In genomic region chr3:195908439-195909293, GRCh38 we compare ENCODE assay signal across 8 cellular contexts. TPM values are rescaled to one million over a fixed set of nuclear protein-coding genes. Genes with fewer than 3 reads are reported as not detected.
A peak's percentile ranks its signal among the peaks of the same experiment; 100 is the strongest.
DNase-seq lines count a peak whose midpoint lies in the region; ATAC-seq and TF ChIP-seq lines count a peak whose summit lies in the region.

Gene TNK2, minus strand, starts transcription at chr3:195908551. Its CDS starts 19,963 bp downstream, at chr3:195888588.

- H3K9me3 ChIP-seq in Panc1 (ENCODE audit: control insufficient read depth, insufficient read depth, low read depth, low read length), result no peaks in the 10 kb centered on the region

- no peak for TF ChIP-seq CTCF in Panc1 (IDR thresholded peaks at IDR 0.05)

- peaks cover 55% of the 10 kb centered on the region for H3K4me1 ChIP-seq in Panc1 (ENCODE audit: control insufficient read depth, insufficient read depth, low read length)

- peaks cover 51% of the 10 kb centered on the region for H3K4me1 Mint-ChIP-seq in activated naive CD8-positive, alpha-beta T cell treated with anti-CD3 and anti-CD28 coated beads, Interleukin-2, amount 50 U/mL, for 24 hours

- in situ Hi-C loops in Panc1 (cut with HindIII; ENCODE audit: low pct_unique_long_range_greater_than_20kb, low sequenced_read_pairs), result no loop called here

- H3K36me3 Mint-ChIP-seq in activated naive CD8-positive, alpha-beta T cell treated with anti-CD3 and anti-CD28 coated beads, Interleukin-2, amount 50 U/mL, for 24 hours (ENCODE audit: low read depth), result peaks cover 2% of the 10 kb centered on the region

- no peaks in the 10 kb centered on the region for H3K9me3 Mint-ChIP-seq in activated naive CD8-positive, alpha-beta T cell treated with anti-CD3 and anti-CD28 coated beads, Interleukin-2, amount 50 U/mL, for 24 hours

- H3K27ac ChIP-seq in Panc1 (ENCODE audit: low read length), result peak within 1 kb of the TSS; percentile 71

- ATAC-seq in GM18502 (IDR thresholded peaks at IDR 0.05; ENCODE audit: poor library complexity, unreplicated experiment), result peak; percentile 12
- ATAC-seq in HG02759 (IDR thresholded peaks at IDR 0.05; ENCODE audit: unreplicated experiment), result peak; percentile 18
- ATAC-seq in Panc1, result peak; percentile 40
- peak; percentile 1 for ATAC-seq in activated naive CD8-positive, alpha-beta T cell treated with anti-CD3 and anti-CD28 coated beads, Interleukin-2, amount 50 U/mL, for 24 hours
- ATAC-seq in left ventricle myocardium superior, result peak; percentile 21
- peak; percentile 6 for ATAC-seq in sciatic nerve

- BruUV-seq in Panc1 (replicated peaks; lab: Mats Ljungman, UMichigan), result no TSS peak

- no peaks in the 10 kb centered on the region for H3K27me3 ChIP-seq in Panc1 (ENCODE audit: control insufficient read depth, insufficient read depth, low read length)

- CTCF ChIA-PET in Panc1 (lab: Charles Lee), result interaction anchor here (1.0 to 1.6 kb wide), 3 partner anchors 14 to 46 kb away, joined by 3 to 11 read pairs (median 6); no protein-coding TSS in a partner anchor

- H3K27me3 Mint-ChIP-seq in activated naive CD8-positive, alpha-beta T cell treated with anti-CD3 and anti-CD28 coated beads, Interleukin-2, amount 50 U/mL, for 24 hours, result no peaks in the 10 kb centered on the region

- DNase-seq in Panc1 (ENCODE audit: low read depth, low spot score), result no peak
- peak; percentile 46 for DNase-seq in activated naive CD8-positive, alpha-beta T cell treated with anti-CD3 and anti-CD28 coated beads, Interleukin-2, amount 50 U/mL, for 24 hours
- peak; percentile 54 for DNase-seq in left ventricle myocardium superior
- no peak for DNase-seq in sciatic nerve (ENCODE audit: low spot score)
- DNase-seq in OCI-M2 (lab: John Stamatoyannopoulos, UW; ENCODE audit: unreplicated experiment), result no peak
- DNase-seq in cerebellar nuclear complex (lab: John Stamatoyannopoulos, UW), result no peak

- POLR2A ChIA-PET in Panc1 (lab: Charles Lee), result no interaction called here

- H3K27ac Mint-ChIP-seq in activated naive CD8-positive, alpha-beta T cell treated with anti-CD3 and anti-CD28 coated beads, Interleukin-2, amount 50 U/mL, for 24 hours, result peak within 1 kb of the TSS; percentile 98

- peak within 1 kb of the TSS; percentile 87 for H3K4me3 Mint-ChIP-seq in activated naive CD8-positive, alpha-beta T cell treated with anti-CD3 and anti-CD28 coated beads, Interleukin-2, amount 50 U/mL, for 24 hours

- H3K36me3 ChIP-seq in Panc1 (ENCODE audit: control insufficient read depth, insufficient read depth, low read length), result no peaks in the 10 kb centered on the region

- H3K4me3 ChIP-seq in Panc1 (ENCODE audit: low read depth in 2 of 2, low read length in 2 of 2), result peak within 1 kb of the TSS; percentile 52 to 63

- intact Hi-C loops in Panc1 (cut with micrococcal nuclease; ENCODE audit: unreplicated experiment) (no loop called here), left ventricle myocardium superior (cut with micrococcal nuclease) (no loop called here), sciatic nerve (cut with DNase I) (no loop called here)

RNA-seq across cellular contexts. Expression of gene TNK2, which starts in this region (rescaled TPM):
- total RNA-seq in Panc1 (2021; ENCODE audit: unreplicated experiment) (72.3 TPM), left ventricle myocardium superior (28.9 TPM), sciatic nerve (72.0 TPM)
- 89.5 TPM for polyA plus RNA-seq in Panc1 (2012; ENCODE audit: insufficient read length)

Comparison
In these comparisons a context has a peak if more than half of its experiments do, and no peak if none do; other contexts are left out.
1. DNase-seq: peak in activated naive CD8-positive, alpha-beta T cell treated with anti-CD3 and anti-CD28 coated beads, Interleukin-2, amount 50 U/mL, for 24 hours (single experiment) and left ventricle myocardium superior (single experiment); none in Panc1 (single experiment), sciatic nerve (single experiment), OCI-M2 (single experiment) and cerebellar nuclear complex (0 of 2).
2. Peak in every context shown above with its lines, with median percentiles within 50 percentile points of each other: ATAC-seq.